In the genomic region with DNA sequence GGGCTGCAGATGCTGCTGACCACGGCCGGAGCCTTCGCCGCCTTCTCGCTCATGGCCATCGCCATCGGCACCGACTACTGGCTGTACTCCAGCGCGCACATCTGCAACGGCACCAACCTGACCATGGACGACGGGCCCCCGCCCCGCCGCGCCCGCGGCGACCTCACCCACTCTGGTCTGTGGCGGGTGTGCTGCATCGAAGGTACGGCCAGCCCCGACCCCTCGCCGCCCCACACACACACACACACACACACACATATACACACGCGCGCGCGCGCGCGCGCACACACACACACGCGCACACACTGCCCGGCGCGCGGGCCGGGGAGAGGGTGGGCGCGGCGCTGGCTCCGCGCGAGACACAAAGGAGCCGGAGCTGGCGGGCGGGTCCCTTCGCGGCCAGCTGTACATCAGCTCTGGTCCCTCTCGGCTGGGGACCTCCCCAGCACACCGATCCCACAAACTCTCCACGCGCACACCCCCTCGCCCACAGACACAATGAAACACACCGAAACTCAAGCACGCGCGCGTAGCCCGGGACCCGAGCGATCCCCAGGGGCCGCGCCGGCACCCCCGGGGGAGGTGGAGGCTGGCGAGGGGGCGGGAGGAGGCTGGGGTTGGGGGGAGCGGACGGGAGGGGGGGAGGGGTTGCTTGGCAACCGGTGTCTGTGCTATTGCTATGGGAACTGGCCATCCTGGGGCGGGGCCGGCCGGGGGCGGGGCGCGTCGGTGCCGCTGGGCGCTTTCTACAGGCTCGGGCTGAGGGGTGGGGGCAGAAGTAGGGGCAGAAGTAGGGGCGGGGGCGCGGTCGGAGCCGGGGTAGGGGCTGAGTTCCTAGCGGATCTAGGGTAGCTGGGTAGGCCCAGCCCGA, we compare ENCODE assay signal across 8 cellular contexts. TPM values are rescaled to one million over a fixed set of nuclear protein-coding genes. Genes with fewer than 3 reads are reported as not detected.
DNase-seq lines count a peak whose midpoint lies in the region; ATAC-seq and TF ChIP-seq lines count a peak whose summit lies in the region.

No MANE protein-coding gene starts in this region.

- no peak overlapping the region for H3K27ac Mint-ChIP-seq in activated naive CD4-positive, alpha-beta T cell treated with anti-CD3 and anti-CD28 coated beads for 36 hours

- peaks cover 43% of the 10 kb centered on the region for H3K4me1 ChIP-seq in BE2C
- H3K4me1 ChIP-seq in HUES64 (ENCODE audit: insufficient read depth, low read length), result peaks cover 9% of the 10 kb centered on the region; the same call in 1 of the 2 replicates
- H3K4me1 ChIP-seq in right cardiac atrium (ENCODE audit: control insufficient read depth, insufficient read depth, low read length), result peaks cover 1% of the 10 kb centered on the region
- peaks cover 14% of the 10 kb centered on the region for H3K4me1 ChIP-seq in smooth muscle cell (ENCODE audit: low read depth)

- peak; percentile 86 for DNase-seq in BE2C
- DNase-seq in activated naive CD4-positive, alpha-beta T cell treated with anti-CD3 and anti-CD28 coated beads for 36 hours, result peak; percentile 19
- peak in 1 of 3 donors; percentile 65 for DNase-seq in right cardiac atrium
- DNase-seq in smooth muscle cell (lab: John Stamatoyannopoulos, UW; ENCODE audit: unreplicated experiment), result no peak
- DNase-seq in CD1c-positive myeloid dendritic cell (ENCODE audit: extremely low spot score), result no peak
- DNase-seq in activated CD8-positive, alpha-beta memory T cell treated with anti-CD3 and anti-CD28 coated beads for 24 hours, result no peak

- no peaks in the 10 kb centered on the region for H3F3A ChIP-seq in smooth muscle cell (ENCODE audit: low read depth)

- no peak overlapping the region for H2AFZ ChIP-seq in smooth muscle cell (ENCODE audit: low read depth)

- no peaks in the 10 kb centered on the region for H3K9me3 Mint-ChIP-seq in activated naive CD4-positive, alpha-beta T cell treated with anti-CD3 and anti-CD28 coated beads for 36 hours

- H3K36me3 Mint-ChIP-seq in activated naive CD4-positive, alpha-beta T cell treated with anti-CD3 and anti-CD28 coated beads for 36 hours (ENCODE audit: low read depth), result no peaks in the 10 kb centered on the region

- peaks cover 11% of the 10 kb centered on the region for H3K4me1 Mint-ChIP-seq in activated naive CD4-positive, alpha-beta T cell treated with anti-CD3 and anti-CD28 coated beads for 36 hours (ENCODE audit: low read depth)

- H3K9me3 ChIP-seq in BE2C, result no peaks in the 10 kb centered on the region
- H3K9me3 ChIP-seq in HUES64 (ENCODE audit: insufficient read depth, low read depth, low read length), result no peaks in the 10 kb centered on the region
- H3K9me3 ChIP-seq in right cardiac atrium (ENCODE audit: control insufficient read depth, low read length), result no peaks in the 10 kb centered on the region
- no peaks in the 10 kb centered on the region for H3K9me3 ChIP-seq in smooth muscle cell (replicated peaks; ENCODE audit: low read depth)

- peaks cover 7% of the 10 kb centered on the region for H4K20me1 ChIP-seq in smooth muscle cell (ENCODE audit: low read depth)

- H3K4me3 ChIP-seq in BE2C (ENCODE audit: low read depth, low read length) (peak overlapping the region; percentile 80), HUES64 (ENCODE audit: low read length) (peak overlapping the region; percentile 74), right cardiac atrium (ENCODE audit: low read length) (peak overlapping the region; percentile 57), smooth muscle cell (peak overlapping the region; percentile 64)

- H3K27me3 ChIP-seq in BE2C (no peaks in the 10 kb centered on the region), HUES64 (ENCODE audit: insufficient read depth, low read length) (peaks cover 61% of the 10 kb centered on the region), right cardiac atrium (ENCODE audit: control insufficient read depth, insufficient read depth) (no peaks in the 10 kb centered on the region), smooth muscle cell (ENCODE audit: low read depth) (peaks cover 85% of the 10 kb centered on the region)

- peak overlapping the region; percentile 86 for H3K4me2 ChIP-seq in smooth muscle cell

- H3K9ac ChIP-seq in HUES64 (ENCODE audit: low read depth, low read length) (peak overlapping the region; percentile 64), smooth muscle cell (ENCODE audit: low read depth) (peak overlapping the region; percentile 39)

- no peaks in the 10 kb centered on the region for H3K79me2 ChIP-seq in smooth muscle cell (ENCODE audit: low read depth)

- peak overlapping the region; percentile 52 for H3K4me3 Mint-ChIP-seq in activated naive CD4-positive, alpha-beta T cell treated with anti-CD3 and anti-CD28 coated beads for 36 hours

- peaks cover 63% of the 10 kb centered on the region for H3K27me3 Mint-ChIP-seq in activated naive CD4-positive, alpha-beta T cell treated with anti-CD3 and anti-CD28 coated beads for 36 hours (ENCODE audit: low read depth)

- H3K27ac ChIP-seq in HUES64 (ENCODE audit: low read depth, low read length) (no peak overlapping the region), right cardiac atrium (ENCODE audit: low read length) (no peak overlapping the region), smooth muscle cell (ENCODE audit: low read depth) (no peak overlapping the region)

- intact Hi-C loops in activated naive CD4-positive, alpha-beta T cell treated with anti-CD3 and anti-CD28 coated beads for 36 hours (cut with micrococcal nuclease), result no loop called here
- intact Hi-C loops in right cardiac atrium (cut with DNase I), result no loop called here

- CTCF ChIA-PET in activated naive CD4-positive, alpha-beta T cell treated with anti-CD3 and anti-CD28 coated beads for 36 hours (lab: Charles Lee), result no interaction called here

- no peak for TF ChIP-seq CTCF in BE2C (IDR thresholded peaks at IDR 0.05; ENCODE audit: low read depth, low read length)
- no peak for TF ChIP-seq CTCF in smooth muscle cell (IDR thresholded peaks at IDR 0.05; ENCODE audit: borderline replicate concordance, insufficient read depth, poor library complexity, severe bottlenecking)

- WGBS in HUES64, result under 1% methylated on average over 89 of the region's 92 CpGs
- WGBS in right cardiac atrium, result 1% methylated on average over 92 of the region's 92 CpGs
- under 1% methylated on average over 47 of the region's 92 CpGs for WGBS in smooth muscle cell (ENCODE audit: low lambda C conversion rate)

- ATAC-seq in right cardiac atrium (peak; percentile 22 to 46), GM19328 (IDR thresholded peaks at IDR 0.05; ENCODE audit: unreplicated experiment) (no peak)

- H3K36me3 ChIP-seq in BE2C, result peaks cover 4% of the 10 kb centered on the region; the same call in 1 of the 2 replicates
- H3K36me3 ChIP-seq in HUES64 (ENCODE audit: insufficient read depth, low read length), result no peaks in the 10 kb centered on the region
- H3K36me3 ChIP-seq in smooth muscle cell (ENCODE audit: low read depth), result no peaks in the 10 kb centered on the region

RNA-seq across cellular contexts. Expression of a gene that starts 0.7 kb away (rescaled TPM):
- 16.0 TPM for polyA plus RNA-seq in BE2C (2012; ENCODE audit: insufficient read depth, insufficient read length, low read depth)
- 4.1 TPM for polyA plus RNA-seq in HUES64 (2013, experiment 1 of 2)
- 5.6 TPM for polyA plus RNA-seq in HUES64 (2013, experiment 2 of 2)
- not detected for total RNA-seq in activated naive CD4-positive, alpha-beta T cell treated with anti-CD3 and anti-CD28 coated beads for 36 hours
- total RNA-seq in right cardiac atrium (under 1 TPM in 2 of 4 donors, not detected in 2; 0.09 to 0.14 TPM), smooth muscle cell (4.2 and 6.5 TPM in 2 replicates)
- polyA plus RNA-seq in right cardiac atrium (0.16 TPM), smooth muscle cell (1.4 and 13.3 TPM in 2 replicates)

Comparison
In these comparisons a context has a peak if more than half of its experiments do, and no peak if none do; other contexts are left out.
1. DNase-seq: peak in BE2C (single experiment) and activated naive CD4-positive, alpha-beta T cell treated with anti-CD3 and anti-CD28 coated beads for 36 hours (single experiment); none in smooth muscle cell (single experiment), CD1c-positive myeloid dendritic cell (single experiment) and activated CD8-positive, alpha-beta memory T cell treated with anti-CD3 and anti-CD28 coated beads for 24 hours (single experiment).
2. Peak in every context shown above with its lines, with median percentiles within 50 percentile points of each other: H3K4me3 ChIP-seq.